Comparison of ENCODE assay signal across 10 cellular contexts in genomic region chr1:44418022-44418673, GRCh38. TPM values are rescaled to one million over a fixed set of nuclear protein-coding genes. Genes with fewer than 3 reads are reported as not detected.
DNase-seq lines count a peak whose midpoint lies in the region; ATAC-seq, FAIRE-seq and TF ChIP-seq lines count a peak whose summit lies in the region.
"Had no signal": no experiment of that assay in that cellular context is flagged by ENCODE, and none has a peak within 500 bp of the region (broad histone marks: within the 10 kb centered on the region; RNA-seq: fewer than 3 reads in every experiment).

No MANE protein-coding gene starts in this region.

- H3K56ac ChIP-seq in mesendoderm (ENCODE audit: low read length), result peak overlapping the region; percentile 81

- H2AK5ac ChIP-seq in mesendoderm (ENCODE audit: low read length), result no peak overlapping the region

- peak overlapping the region; percentile 84 for H3K23ac ChIP-seq in mesendoderm (ENCODE audit: low read length)

- no peak for TF ChIP-seq CTCF in astrocyte (IDR thresholded peaks at IDR 0.05; ENCODE audit: insufficient read depth, low read depth, low read length)

- H3K36me3 ChIP-seq in astrocyte (ENCODE audit: insufficient read depth, low read length), result no peaks in the 10 kb centered on the region
- H3K36me3 ChIP-seq in mesendoderm (ENCODE audit: control insufficient read depth, insufficient read depth, low read length), result no peaks in the 10 kb centered on the region
- H3K36me3 ChIP-seq: SJSA1 had no signal

- no CpG with 5 or more reads among the region's 46 CpGs for WGBS in mesendoderm (ENCODE audit: extremely low coverage, insufficient coverage, low lambda C conversion rate)

- H3K27me3 ChIP-seq in astrocyte (ENCODE audit: insufficient read depth, low read length) (peaks cover 71% of the 10 kb centered on the region), mesendoderm (ENCODE audit: insufficient read depth, low read length, poor library complexity) (peaks cover 4% of the 10 kb centered on the region)

- H3K9ac ChIP-seq in astrocyte (ENCODE audit: low read length), result no peak overlapping the region
- peak overlapping the region; percentile 57 for H3K9ac ChIP-seq in mesendoderm (ENCODE audit: low read length)

- H3K4me2 ChIP-seq in astrocyte (ENCODE audit: low read length) (peak overlapping the region; percentile 69), mesendoderm (ENCODE audit: low read length) (peak overlapping the region; percentile 51)

- no peak for FAIRE-seq in astrocyte (lab: Jason Lieb, UNC)

- no peaks in the 10 kb centered on the region for H3K9me3 ChIP-seq in astrocyte (ENCODE audit: insufficient read depth, low read depth, low read length)
- H3K9me3 ChIP-seq: SJSA1 had no signal

- no peaks in the 10 kb centered on the region for H3K36me3 Mint-ChIP-seq in astrocyte (ENCODE audit: low read depth, unreplicated experiment)

- no peak overlapping the region for H2BK120ac ChIP-seq in mesendoderm (ENCODE audit: low read depth, low read length)

- H3K4ac ChIP-seq in mesendoderm (ENCODE audit: low read depth, low read length), result no peak overlapping the region

- peaks cover 3% of the 10 kb centered on the region for H3K4me1 ChIP-seq in astrocyte (ENCODE audit: insufficient read depth, low read length)
- H3K4me1 ChIP-seq in mesendoderm (ENCODE audit: control insufficient read depth, low read depth, low read length), result peaks cover 10% of the 10 kb centered on the region

- H2BK15ac ChIP-seq in mesendoderm (replicated peaks; ENCODE audit: low read depth), result no peak overlapping the region

- peak overlapping the region; percentile 66 for H3K27ac Mint-ChIP-seq in astrocyte (ENCODE audit: unreplicated experiment)

- H3K79me2 ChIP-seq in astrocyte (ENCODE audit: insufficient read depth, low read length) (no peaks in the 10 kb centered on the region), mesendoderm (ENCODE audit: control insufficient read depth, insufficient read depth, low read length) (no peaks in the 10 kb centered on the region)

- H3K79me1 ChIP-seq in mesendoderm (ENCODE audit: low read length), result no peaks in the 10 kb centered on the region

- peak overlapping the region; percentile 43 for H3K18ac ChIP-seq in mesendoderm (ENCODE audit: low read length)

- no peak overlapping the region for H4K8ac ChIP-seq in mesendoderm (ENCODE audit: low read depth, low read length)

- no peak overlapping the region for H4K5ac ChIP-seq in mesendoderm (ENCODE audit: low read length)

- H2BK5ac ChIP-seq in mesendoderm (ENCODE audit: low read length), result no peak overlapping the region

- H2AFZ ChIP-seq in astrocyte (ENCODE audit: low read depth, low read length), result peak overlapping the region; percentile 57

- no peaks in the 10 kb centered on the region for H3K9me3 Mint-ChIP-seq in astrocyte (ENCODE audit: unreplicated experiment)

- peak; percentile 37 for DNase-seq in NCI-H748 (lab: John Stamatoyannopoulos, UW; ENCODE audit: unreplicated experiment)
- DNase-seq in NCI-H748 treated with DMSO at 0.1 percent for 48 hours (lab: John Stamatoyannopoulos, UW), result no peak
- DNase-seq in astrocyte (ENCODE audit: low read depth), result no peak
- DNase-seq in mesendoderm, result peak; percentile 40
- DNase-seq in superior temporal gyrus (ENCODE audit: extremely low spot score), result peak; percentile 37
- DNase-seq in DMS79 (lab: John Stamatoyannopoulos, UW), result no peak
- DNase-seq: stimulated activated CD8-positive, alpha-beta memory T cell treated with anti-CD3 and anti-CD28 coated beads, Interleukin-4, amount 100 ng/mL, for 48 hours had no signal

- H3K4me3 ChIP-seq in astrocyte (ENCODE audit: insufficient read depth, low read depth, low read length) (no peak overlapping the region), mesendoderm (ENCODE audit: low read length) (peak overlapping the region; percentile 11)
- H3K4me3 ChIP-seq: SJSA1 had no signal

- peaks cover 22% of the 10 kb centered on the region for H3K27me3 Mint-ChIP-seq in astrocyte (ENCODE audit: low read depth, unreplicated experiment)

- H3K4me3 Mint-ChIP-seq in astrocyte (ENCODE audit: unreplicated experiment), result peak overlapping the region; percentile 79

- H3K4me1 Mint-ChIP-seq in astrocyte (ENCODE audit: low read depth, unreplicated experiment), result peaks cover 30% of the 10 kb centered on the region

- no peaks in the 10 kb centered on the region for H4K20me1 ChIP-seq in astrocyte (ENCODE audit: insufficient read depth, low read length)

- no peak overlapping the region for H3K27ac ChIP-seq in astrocyte (ENCODE audit: low read depth, low read length)
- H3K27ac ChIP-seq in mesendoderm (ENCODE audit: low read depth, low read length), result no peak overlapping the region
- H3K27ac ChIP-seq: SJSA1 had no signal

- ATAC-seq in GM19467 (IDR thresholded peaks at IDR 0.05; ENCODE audit: unreplicated experiment), result no peak
- no peak for ATAC-seq in HG02642 (IDR thresholded peaks at IDR 0.05; ENCODE audit: poor library complexity, unreplicated experiment)

RNA-seq across cellular contexts. Expression of gene RNF220, which starts 13.1 kb away (rescaled TPM):
- 47.1 and 47.4 TPM in 2 replicates for total RNA-seq in astrocyte
- 97.6 TPM for polyA plus RNA-seq in mesendoderm (2013, experiment 1 of 2)
- 97.1 TPM for polyA plus RNA-seq in mesendoderm (2013, experiment 2 of 2)

Comparison
In these comparisons a context has a peak if more than half of its experiments do, and no peak if none do; other contexts are left out.
1. DNase-seq: peak in NCI-H748 (single experiment), mesendoderm (single experiment) and superior temporal gyrus (single experiment); none in NCI-H748 treated with DMSO at 0.1 percent for 48 hours (single experiment), astrocyte (single experiment) and DMS79 (single experiment).